Comparison of ENCODE assay signal across 22 cellular contexts in the genomic region with DNA sequence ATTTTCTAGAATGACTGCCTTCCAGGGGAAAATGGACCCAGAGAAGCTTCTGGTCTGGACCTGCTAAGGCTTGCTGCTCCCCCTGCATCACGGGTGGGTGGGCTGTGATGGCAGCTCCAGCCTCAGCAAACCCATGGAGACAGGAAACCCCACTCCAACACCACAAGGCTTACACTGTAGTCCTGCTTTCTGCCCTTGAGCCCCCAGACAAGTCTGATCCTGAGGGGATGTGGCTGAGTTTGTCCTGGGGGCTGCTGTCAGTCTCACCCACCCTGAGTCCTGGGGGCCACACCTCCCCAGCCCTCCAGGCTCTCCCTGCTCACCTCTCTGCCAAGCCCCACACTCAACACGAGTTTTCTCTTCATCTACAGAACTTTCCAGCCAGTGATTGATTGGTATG.
"Had no signal": no experiment of that assay in that cellular context is flagged by ENCODE, and none has a peak within 500 bp of the region (broad histone marks: within the 10 kb centered on the region; RNA-seq: fewer than 3 reads in every experiment).

No MANE protein-coding gene starts in this region.

- DNase-seq: hypothalamus; immature natural killer cell; left colon; left ventricle myocardium inferior; mesendoderm; midbrain; mucosa of descending colon; naive thymus-derived CD4-positive, alpha-beta T cell; nucleus accumbens; psoas muscle; right lobe of liver; stimulated activated CD4-positive, alpha-beta T cell treated with anti-CD3 and anti-CD28 coated beads, Interleukin-4, amount 100 ng/mL, for 24 hours; stimulated activated naive CD4-positive, alpha-beta T cell; trophoblast cell had no signal

- H3K36me3 ChIP-seq: left ventricle myocardium inferior, right lobe of liver, suprapubic skin, thoracic aorta, tibial artery, upper lobe of right lung had no signal

- H3K4me1 ChIP-seq: left ventricle myocardium inferior, parathyroid adenoma, psoas muscle, right lobe of liver, suprapubic skin, tibial artery, upper lobe of right lung had no signal

- H3K9ac ChIP-seq: parathyroid adenoma had no signal

- H3K9me3 ChIP-seq: left ventricle myocardium inferior, mucosa of descending colon, psoas muscle, right lobe of liver, suprapubic skin, thoracic aorta, tibial artery, upper lobe of right lung had no signal

- ATAC-seq: left colon; mucosa of descending colon; naive thymus-derived CD4-positive, alpha-beta T cell; psoas muscle; stimulated activated effector memory CD8-positive, alpha-beta T cell treated with anti-CD3 and anti-CD28 coated beads, Interleukin-12 subunit alpha, Interleukin-12 subunit beta, amount 100 ng/mL, for 72 hours; upper lobe of right lung had no signal

- H3K27me3 ChIP-seq: right lobe of liver, upper lobe of right lung had no signal

- H2AFZ ChIP-seq: parathyroid adenoma had no signal

- H3K4me3 ChIP-seq: left ventricle myocardium inferior, lung, mucosa of descending colon, psoas muscle, right lobe of liver, skin epidermis, suprapubic skin, thoracic aorta, tibial artery, upper lobe of right lung had no signal

- H3K27ac ChIP-seq: left ventricle myocardium inferior, parathyroid adenoma, psoas muscle, right lobe of liver, skin epidermis, suprapubic skin, thoracic aorta, tibial artery, upper lobe of right lung had no signal
